In genomic region chr2:169069341-169069740, GRCh38 we compare ENCODE assay signal across 11 cellular contexts. TPM values are rescaled to one million over a fixed set of nuclear protein-coding genes. Genes with fewer than 3 reads are reported as not detected.
DNase-seq lines count a peak whose midpoint lies in the region; ATAC-seq and TF ChIP-seq lines count a peak whose summit lies in the region.
"Had no signal": no experiment of that assay in that cellular context is flagged by ENCODE, and none has a peak within 500 bp of the region (broad histone marks: within the 10 kb centered on the region; RNA-seq: fewer than 3 reads in every experiment).

Gene DHRS9, plus strand, starts transcription at chr2:169069563. Its CDS starts 12,019 bp downstream, at chr2:169081582.

- no peak within 1 kb of the TSS for H3K4me3 ChIP-seq in epithelial cell of esophagus (ENCODE audit: low read length)
- H3K4me3 ChIP-seq in spleen = peak within 1 kb of the TSS in 1 of 8 donors; percentile 21
- H3K4me3 ChIP-seq: esophagus muscularis mucosa, pancreas had no signal

- intact Hi-C loops in spleen (cut with DNase I; ENCODE audit: low total_unique reads) = no loop called here

- peaks cover 34% of the 10 kb centered on the region for H3K4me1 Mint-ChIP-seq in T-helper 2 cell treated with Interferon-gamma antibody and Interleukin-4, amounts not matched to agents 5 μg/mL and 100 μg/mL, for 36 hours (ENCODE audit: low read depth)

- ATAC-seq in GM19455 (IDR thresholded peaks at IDR 0.05; ENCODE audit: unreplicated experiment) (no peak), HG03439 (IDR thresholded peaks at IDR 0.05; ENCODE audit: unreplicated experiment) (no peak)

- TF ChIP-seq POLR2A in spleen (IDR thresholded peaks at IDR 0.05) = no peak

- no peak within 1 kb of the TSS for H3K4me3 Mint-ChIP-seq in T-helper 2 cell treated with Interferon-gamma antibody and Interleukin-4, amounts not matched to agents 5 μg/mL and 100 μg/mL, for 36 hours

- no peaks in the 10 kb centered on the region for H3K27me3 ChIP-seq in spleen (replicated peaks in 1 of 7)
- H3K27me3 ChIP-seq: esophagus muscularis mucosa, pancreas, upper lobe of left lung had no signal

- H3K36me3 Mint-ChIP-seq in T-helper 2 cell treated with Interferon-gamma antibody and Interleukin-4, amounts not matched to agents 5 μg/mL and 100 μg/mL, for 36 hours (ENCODE audit: low read depth) = peaks cover 3% of the 10 kb centered on the region

- TF ChIP-seq CTCF in epithelial cell of esophagus (IDR thresholded peaks at IDR 0.05; ENCODE audit: insufficient read depth, low read depth, low read length, missing control alignments) = no peak
- TF ChIP-seq CTCF in spleen (IDR thresholded peaks at IDR 0.05 in 8 of 11, conservative IDR thresholded peaks at IDR 0.05 in 3 of 11) = no peak

- H3K36me3 ChIP-seq in spleen = no peaks in the 10 kb centered on the region
- H3K36me3 ChIP-seq: esophagus muscularis mucosa, pancreas, upper lobe of left lung had no signal

- H3K27ac Mint-ChIP-seq in T-helper 2 cell treated with Interferon-gamma antibody and Interleukin-4, amounts not matched to agents 5 μg/mL and 100 μg/mL, for 36 hours = no peak within 1 kb of the TSS

- no peaks in the 10 kb centered on the region for H3K27me3 Mint-ChIP-seq in T-helper 2 cell treated with Interferon-gamma antibody and Interleukin-4, amounts not matched to agents 5 μg/mL and 100 μg/mL, for 36 hours (ENCODE audit: low read depth)

- DNase-seq in T-helper 2 cell treated with Interferon-gamma antibody and Interleukin-4, amounts not matched to agents 5 μg/mL and 100 μg/mL, for 36 hours (ENCODE audit: low spot score) = peak; percentile 57
- DNase-seq in T-helper 2 cell (no peak), NOMO-1 (lab: John Stamatoyannopoulos, UW; ENCODE audit: unreplicated experiment in 2 of 2) (peak; percentile 81 to 98), epithelial cell of esophagus (ENCODE audit: low read depth) (peak; percentile 97), spleen (peak; percentile 77), DMS153 (lab: John Stamatoyannopoulos, UW) (no peak)
- DNase-seq: pancreas had no signal

- peaks cover 0 to 64% (median 5%) of the 10 kb centered on the region in 6 donors for H3K4me1 ChIP-seq in spleen
- H3K4me1 ChIP-seq: esophagus muscularis mucosa, pancreas had no signal

- H3K27ac ChIP-seq in spleen = peak within 1 kb of the TSS in 5 of 8 donors; percentile 24 to 82 (median 78)
- H3K27ac ChIP-seq: esophagus muscularis mucosa, pancreas had no signal

- H3K9me3 Mint-ChIP-seq in T-helper 2 cell treated with Interferon-gamma antibody and Interleukin-4, amounts not matched to agents 5 μg/mL and 100 μg/mL, for 36 hours = peaks cover 4% of the 10 kb centered on the region

- WGBS in spleen, 5 donors = 36 to 62% (median 45%) methylated on average over 5 of the region's 5 CpGs

- H3K9me3 ChIP-seq in spleen = no peaks in the 10 kb centered on the region
- H3K9me3 ChIP-seq: esophagus muscularis mucosa, pancreas, upper lobe of left lung had no signal

RNA-seq across cellular contexts. Expression of gene DHRS9, which starts in this region (rescaled TPM):
- 10 to 100 TPM in 1 of 7 donors, 1 to 10 TPM in 6; 2.8 to 10.9 (median 6.2) TPM for total RNA-seq in spleen
- 1 to 10 TPM; 2.3 to 7.1 (median 3.9) TPM for polyA plus RNA-seq in spleen

Comparison
In these comparisons a context has a peak if more than half of its experiments do, and no peak if none do; other contexts are left out.
1. DNase-seq: peak in T-helper 2 cell treated with Interferon-gamma antibody and Interleukin-4, amounts not matched to agents 5 μg/mL and 100 μg/mL, for 36 hours (single experiment), NOMO-1 (2 of 2), epithelial cell of esophagus (single experiment) and spleen (single experiment); none in T-helper 2 cell (0 of 5) and DMS153 (single experiment).